32 cellular contexts compared by ENCODE assay signal in genomic region chr1:188302746-188303145, GRCh38.
"Had no signal": no experiment of that assay in that cellular context is flagged by ENCODE, and none has a peak within 500 bp of the region (broad histone marks: within the 10 kb centered on the region; RNA-seq: fewer than 3 reads in every experiment).

No MANE protein-coding gene starts in this region.

- H3K27ac ChIP-seq: adrenal gland, body of pancreas, brain microvascular endothelial cell, breast epithelium, VCaP had no signal

- ATAC-seq: activated CD8-positive, alpha-beta T cell treated with anti-CD3 and anti-CD28 coated beads for 36 hours; activated naive CD4-positive, alpha-beta T cell treated with anti-CD3 and anti-CD28 coated beads, Interleukin-2, amount 50 U/mL, for 72 hours; activated T-cell treated with anti-CD3 and anti-CD28 coated beads, Interleukin-2, amount 50 U/mL, for 4 hours; activated T-cell treated with anti-CD3 and anti-CD28 coated beads, Interleukin-2, amount 50 U/mL, for 72 hours; activated T-helper 17 cell treated with anti-CD3 and anti-CD28 coated beads, Interleukin-2, amount 50 U/mL, for 72 hours; body of pancreas had no signal

- H3K4me3 ChIP-seq: adrenal gland, body of pancreas, breast epithelium had no signal

- H3K27me3 ChIP-seq: adrenal gland, body of pancreas, brain microvascular endothelial cell, breast epithelium had no signal

- DNase-seq: activated B cell treated with CpG ODN at 0.5 μM for 24 hours; activated CD4-positive, alpha-beta memory T cell treated with anti-CD3 and anti-CD28 coated beads for 36 hours; activated CD4-positive, alpha-beta T cell treated with anti-CD3 and anti-CD28 coated beads for 4 hours; activated CD4-positive, alpha-beta T cell treated with anti-CD3 and anti-CD28 coated beads, Interleukin-2, amount 10 ng/mL, durations not matched to agents 24 days and 14 days; activated CD4-positive, alpha-beta T cell treated with anti-CD3 and anti-CD28 coated beads, Interleukin-2, amount 50 U/mL, for 1 hour; activated CD4-positive, alpha-beta T cell treated with anti-CD3 and anti-CD28 coated beads, Interleukin-2, amount 50 U/mL, for 4 hours; activated CD4-positive, CD25-positive, alpha-beta regulatory T cell treated with anti-CD3 and anti-CD28 coated beads, Interleukin-2, amount 50 U/mL, for 72 hours; activated CD8-positive, alpha-beta memory T cell treated with anti-CD3 and anti-CD28 coated beads, Interleukin-2, amount 50 U/mL, for 4 hours; activated CD8-positive, alpha-beta T cell treated with anti-CD3 and anti-CD28 coated beads for 36 hours; activated effector memory CD4-positive, alpha-beta T cell treated with anti-CD3 and anti-CD28 coated beads, Interleukin-2, amount 50 U/mL, for 16 hours; activated gamma-delta T cell treated with Interleukin-2 at 50 U/mL for 16 hours; activated naive CD4-positive, alpha-beta T cell; activated naive CD4-positive, alpha-beta T cell treated with anti-CD3 and anti-CD28 coated beads for 36 hours; activated naive CD4-positive, alpha-beta T cell treated with anti-CD3 and anti-CD28 coated beads, Interleukin-2, amount 50 U/mL, for 16 hours; activated naive CD8-positive, alpha-beta T cell treated with anti-CD3 and anti-CD28 coated beads for 36 hours; activated T-cell treated with anti-CD3 and anti-CD28 coated beads for 4 hours; activated T-cell treated with anti-CD3 and anti-CD28 coated beads, Interleukin-2, amount 50 U/mL, for 1 hour; activated T-cell treated with anti-CD3 and anti-CD28 coated beads, Interleukin-2, amount 50 U/mL, for 4 hours; activated T-cell treated with anti-CD3 and anti-CD28 coated beads, Interleukin-2, amount 50 U/mL, for 72 hours; adrenal gland; amniotic stem cell; aorta; body of pancreas; brain microvascular endothelial cell; central memory CD4-positive, alpha-beta T cell; cerebellar nuclear complex; T-helper 2 cell; T-helper 9 cell had no signal

- H3K4me1 ChIP-seq: adrenal gland, body of pancreas, breast epithelium had no signal

- H3K36me3 ChIP-seq: adrenal gland, brain microvascular endothelial cell, breast epithelium had no signal

- H3K9me3 ChIP-seq: adrenal gland, body of pancreas had no signal
